9 cellular contexts compared by ENCODE assay signal in the genomic region with DNA sequence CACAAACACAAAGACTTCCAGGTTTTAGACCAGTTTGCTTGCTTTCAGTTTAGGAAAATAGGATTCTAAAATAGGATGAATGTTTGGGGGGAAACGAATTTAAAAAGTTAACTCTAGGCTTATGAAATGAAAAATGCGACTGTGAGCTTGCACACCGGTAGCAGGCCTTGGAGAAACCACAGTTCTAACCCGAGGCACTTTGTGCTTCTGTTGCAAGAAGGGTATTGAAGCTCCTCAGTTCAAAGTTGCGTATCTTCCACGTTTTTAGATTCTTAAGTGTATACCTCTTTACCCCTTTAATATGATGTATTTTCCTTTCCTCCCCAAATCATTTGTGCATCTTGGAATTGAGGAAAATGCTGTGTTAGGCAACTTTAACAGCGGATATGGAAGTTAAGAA. TPM values are rescaled to one million over a fixed set of nuclear protein-coding genes. Genes with fewer than 3 reads are reported as not detected.
DNase-seq lines count a peak whose midpoint lies in the region; ATAC-seq, FAIRE-seq and TF ChIP-seq lines count a peak whose summit lies in the region.
"Had no signal": no experiment of that assay in that cellular context is flagged by ENCODE, and none has a peak within 500 bp of the region (broad histone marks: within the 10 kb centered on the region; RNA-seq: fewer than 3 reads in every experiment).

No MANE protein-coding gene starts in this region.

- H3K9me3 ChIP-seq in esophagus muscularis mucosa (no peaks in the 10 kb centered on the region), skeletal muscle satellite cell (replicated peaks; ENCODE audit: low read length) (no peaks in the 10 kb centered on the region)

- WGBS in esophagus muscularis mucosa, result 77% methylated on average over 7 of the region's 7 CpGs

- no peaks in the 10 kb centered on the region for H3K36me3 ChIP-seq in esophagus muscularis mucosa
- H3K36me3 ChIP-seq in skeletal muscle satellite cell (ENCODE audit: insufficient read depth, low read length), result peaks cover 18% of the 10 kb centered on the region

- H3K4me3 ChIP-seq in esophagus muscularis mucosa, result peak overlapping the region; percentile 78 to 88 (median 81)
- peak overlapping the region; percentile 92 for H3K4me3 ChIP-seq in skeletal muscle satellite cell (ENCODE audit: low read length)

- TF ChIP-seq POLR2A in esophagus muscularis mucosa (IDR thresholded peaks at IDR 0.05; ENCODE audit: low read depth), result no peak

- peak; percentile 53 for FAIRE-seq in GM19239 (lab: Jason Lieb, UNC)

- no peak for TF ChIP-seq EP300 in esophagus muscularis mucosa (IDR thresholded peaks at IDR 0.05)

- H3K27ac ChIP-seq in esophagus muscularis mucosa (replicated peaks in 1 of 4), result no peak overlapping the region

- H3K9ac ChIP-seq in skeletal muscle satellite cell (ENCODE audit: low read depth, low read length), result no peak overlapping the region

- peak overlapping the region; percentile 93 for H3K4me2 ChIP-seq in skeletal muscle satellite cell (ENCODE audit: low read length)

- no peaks in the 10 kb centered on the region for H3K27me3 ChIP-seq in esophagus muscularis mucosa
- H3K27me3 ChIP-seq in skeletal muscle satellite cell (ENCODE audit: control insufficient read depth, insufficient read depth, low read length), result no peaks in the 10 kb centered on the region

- TF ChIP-seq CTCF in esophagus muscularis mucosa (IDR thresholded peaks at IDR 0.05), result no peak

- DNase-seq in GM19239 (ENCODE audit: insufficient read length, low spot score) (no peak), RPMI7951 (ENCODE audit: low read depth) (peak; percentile 31), esophagus muscularis mucosa (ENCODE audit: extremely low spot score) (no peak), NK-92 (lab: John Stamatoyannopoulos, UW; ENCODE audit: unreplicated experiment) (no peak), NCI-H446 (lab: John Stamatoyannopoulos, UW) (no peak)
- DNase-seq: amygdala, left ventricle myocardium superior had no signal

- peaks cover 26 to 71% (median 62%) of the 10 kb centered on the region in 4 donors for H3K4me1 ChIP-seq in esophagus muscularis mucosa
- H3K4me1 ChIP-seq in skeletal muscle satellite cell (ENCODE audit: control insufficient read depth, insufficient read depth, low read length), result peaks cover 47% of the 10 kb centered on the region

- intact Hi-C loops in esophagus muscularis mucosa (cut with DNase I), result loop anchor here (5.0 kb wide), 1 partner anchor 153 kb away; no protein-coding TSS in a partner anchor

- ATAC-seq in HG03025 (IDR thresholded peaks at IDR 0.05; ENCODE audit: low FRiP score, unreplicated experiment), result no peak
- ATAC-seq: left ventricle myocardium superior had no signal

RNA-seq across cellular contexts. Expression of a gene that starts 2.4 kb away (rescaled TPM):
- total RNA-seq in RPMI7951 (2014; rRNA removed; shearing (Covaris generic)), result 20.1 and 21.1 TPM in 2 replicates
- total RNA-seq in esophagus muscularis mucosa, result 10 to 100 TPM; 19.5 to 44.0 (median 40.9) TPM
- 26.1 and 35.4 TPM in 2 replicates for total RNA-seq in skeletal muscle satellite cell (2012; rRNA removed)

RNA-seq across cellular contexts. Expression of a gene that starts 2.4 kb away (rescaled TPM):
- total RNA-seq in RPMI7951 (2014; rRNA removed; shearing (Covaris generic)), result 7.5 and 8.4 TPM in 2 replicates
- total RNA-seq in esophagus muscularis mucosa, result 10 to 100 TPM in 3 of 4 donors, 1 to 10 TPM in 1; 7.3 to 15.4 (median 13.1) TPM
- 25.3 and 31.7 TPM in 2 replicates for total RNA-seq in skeletal muscle satellite cell (2012; rRNA removed)
